ENCODE assay signal across 2 cellular contexts in genomic region chr9:33682551-33682950, GRCh38.
TF ChIP-seq lines count a peak whose summit lies in the region.

No MANE protein-coding gene starts in this region.

TF ChIP-seq in HCT116, 20 proteins besides CTCF, POLR2A, EP300 and RAD21 (continued from another document):
- TF ChIP-seq ZFX (IDR thresholded peaks at IDR 0.05) (no peak), SIN3A (IDR thresholded peaks at IDR 0.05; ENCODE audit: low read depth) (no peak), JUND (IDR thresholded peaks at IDR 0.05) (no peak), ATF3 (IDR thresholded peaks at IDR 0.05) (no peak), EZH2 (IDR thresholded peaks at IDR 0.05) (no peak), TCF7L2 (IDR thresholded peaks at IDR 0.05; ENCODE audit: borderline replicate concordance, extremely low read depth, insufficient read depth, insufficient read length) (no peak), EZH2phosphoT487 (IDR thresholded peaks at IDR 0.05; ENCODE audit: borderline replicate concordance) (no peak), REST (IDR thresholded peaks at IDR 0.05; ENCODE audit: low read depth) (no peak), CEBPB (IDR thresholded peaks at IDR 0.05; ENCODE audit: low read depth) (no peak), ELF1 (IDR thresholded peaks at IDR 0.05; ENCODE audit: borderline replicate concordance, low read depth) (no peak), YY1 (IDR thresholded peaks at IDR 0.05; ENCODE audit: extremely low read depth, insufficient replicate concordance, low read depth, low read length) (no peak), CBX3 (IDR thresholded peaks at IDR 0.05; ENCODE audit: low read depth) (no peak)

TF ChIP-seq in WTC11, 78 proteins besides CTCF, POLR2A, EP300 and RAD21 (continued from another document):
- TF ChIP-seq ZNF512 (CRISPR knock-in tag; IDR thresholded peaks at IDR 0.05; ENCODE audit: borderline replicate concordance) (no peak), SOX15 (CRISPR knock-in tag; IDR thresholded peaks at IDR 0.05) (no peak), ESRRA (CRISPR knock-in tag; IDR thresholded peaks at IDR 0.05; ENCODE audit: borderline replicate concordance) (no peak), ZNF121 (CRISPR knock-in tag; IDR thresholded peaks at IDR 0.05) (no peak), MLX (CRISPR knock-in tag; IDR thresholded peaks at IDR 0.05) (no peak), ETV6 (CRISPR knock-in tag; IDR thresholded peaks at IDR 0.05) (no peak), CBFB (CRISPR knock-in tag; IDR thresholded peaks at IDR 0.05; ENCODE audit: low read depth) (no peak), RORB (CRISPR knock-in tag; IDR thresholded peaks at IDR 0.05) (no peak), ATF2 (CRISPR knock-in tag; IDR thresholded peaks at IDR 0.05; ENCODE audit: borderline replicate concordance, low read depth) (no peak)
